In genomic region chr1:114779722-114780121, GRCh38 we compare ENCODE assay signal across 8 cellular contexts. TPM values are rescaled to one million over a fixed set of nuclear protein-coding genes. Genes with fewer than 3 reads are reported as not detected.
DNase-seq lines count a peak whose midpoint lies in the region; ATAC-seq and TF ChIP-seq lines count a peak whose summit lies in the region.

No MANE protein-coding gene starts in this region.

- peak overlapping the region; percentile 86 for H3K4me2 ChIP-seq in Loucy (ENCODE audit: low read depth, low read length, poor library complexity, severe bottlenecking)

- peak overlapping the region; percentile 92 for H3K9ac ChIP-seq in Loucy (ENCODE audit: low read depth, low read length, poor library complexity, severe bottlenecking)

- H3K4me3 ChIP-seq in AG10803 (ENCODE audit: low read length) (peak overlapping the region; percentile 92), Loucy (ENCODE audit: low read length, poor library complexity, severe bottlenecking) (peak overlapping the region; percentile 97), coronary artery (peak overlapping the region; percentile 78)

- peaks cover 0 to 2% (median 0%) of the 10 kb centered on the region in 5 donors for H3K27me3 Mint-ChIP-seq in naive thymus-derived CD8-positive, alpha-beta T cell

- peaks cover 5 to 45% (median 10%) of the 10 kb centered on the region in 3 donors for H3K36me3 Mint-ChIP-seq in naive thymus-derived CD8-positive, alpha-beta T cell

- H3K27ac ChIP-seq in coronary artery, result peak overlapping the region; percentile 79 to 84

- H2AFZ ChIP-seq in Loucy (ENCODE audit: low read length), result peak overlapping the region; percentile 95; the same call in 1 of the 2 replicates

- H3K4me1 Mint-ChIP-seq in naive thymus-derived CD8-positive, alpha-beta T cell, result peaks cover 9 to 35% (median 26%) of the 10 kb centered on the region in 4 donors

- H3K9me3 Mint-ChIP-seq in naive thymus-derived CD8-positive, alpha-beta T cell, result no peaks in the 10 kb centered on the region

- H3K36me3 ChIP-seq in Loucy (ENCODE audit: insufficient read depth, low read length), result peaks cover 5% of the 10 kb centered on the region; the same call in 1 of the 2 replicates

- ATAC-seq in naive thymus-derived CD8-positive, alpha-beta T cell, result no peak
- ATAC-seq in GM18907 (IDR thresholded peaks at IDR 0.05; ENCODE audit: unreplicated experiment) (no peak), HG02678 (IDR thresholded peaks at IDR 0.05; ENCODE audit: unreplicated experiment) (no peak)

- DNase-seq in AG10803 (ENCODE audit: low read depth), result no peak
- no peak for DNase-seq in coronary artery (ENCODE audit: low spot score)
- no peak for DNase-seq in naive thymus-derived CD8-positive, alpha-beta T cell
- no peak for DNase-seq in GF-D8 (lab: John Stamatoyannopoulos, UW)
- no peak for DNase-seq in iPS-NIHi7 (ENCODE audit: extremely low spot score)

- H3F3A ChIP-seq in Loucy (ENCODE audit: low read depth), result no peaks in the 10 kb centered on the region

- TF ChIP-seq CTCF in AG10803 (conservative IDR thresholded peaks at IDR 0.05; ENCODE audit: low read length) (no peak), Loucy (conservative IDR thresholded peaks at IDR 0.05; ENCODE audit: low read length) (no peak), coronary artery (IDR thresholded peaks at IDR 0.05) (no peak)

- H3K4me1 ChIP-seq in Loucy (ENCODE audit: insufficient read depth, low read length, poor library complexity, severe bottlenecking), result peaks cover 14% of the 10 kb centered on the region

- H3K79me2 ChIP-seq in Loucy (ENCODE audit: insufficient read depth, low read length), result peaks cover 32% of the 10 kb centered on the region

- H3K9me3 ChIP-seq in Loucy (ENCODE audit: insufficient read depth, low read depth, low read length), result no peaks in the 10 kb centered on the region

- peak overlapping the region; percentile 98 to 100 (median 99) for H3K27ac Mint-ChIP-seq in naive thymus-derived CD8-positive, alpha-beta T cell

- peaks cover 24% of the 10 kb centered on the region for H3K27me3 ChIP-seq in Loucy (ENCODE audit: insufficient read depth, low read length, poor library complexity, severe bottlenecking)

- H3K9me2 ChIP-seq in Loucy (replicated peaks; ENCODE audit: low read depth, low read length), result no peaks in the 10 kb centered on the region

- POLR2A ChIA-PET in naive thymus-derived CD8-positive, alpha-beta T cell (lab: Charles Lee), result interaction anchor here (0.6 to 3.4 kb wide), 7 partner anchors 10 to 345 kb away, joined by 3 to 20 read pairs (median 4); partner anchors contain the start of genes BCAS2, CSDE1 and NRAS

- H3K4me3 Mint-ChIP-seq in naive thymus-derived CD8-positive, alpha-beta T cell, result peak overlapping the region; percentile 97 to 100 (median 100)

- peaks cover 19% of the 10 kb centered on the region for H4K20me1 ChIP-seq in Loucy (ENCODE audit: insufficient read depth, low read length, poor library complexity, severe bottlenecking)

RNA-seq across cellular contexts. Expression of gene SIKE1, which starts 0.8 kb away (rescaled TPM):
- total RNA-seq in naive thymus-derived CD8-positive, alpha-beta T cell, result 10 to 100 TPM; 59.3 to 64.3 TPM
- 10 to 100 TPM; 28.9 to 31.0 (median 29.9) TPM for polyA plus RNA-seq in naive thymus-derived CD8-positive, alpha-beta T cell

RNA-seq across cellular contexts. Expression of gene CSDE1, which starts 21.9 kb away (rescaled TPM):
- 100 to 1,000 TPM; 534 to 610 TPM for total RNA-seq in naive thymus-derived CD8-positive, alpha-beta T cell
- 100 to 1,000 TPM; 354 to 411 (median 407) TPM for polyA plus RNA-seq in naive thymus-derived CD8-positive, alpha-beta T cell
